Comparison of ENCODE assay signal across 10 cellular contexts in genomic region chr2:20600756-20601325, GRCh38. TPM values are rescaled to one million over a fixed set of nuclear protein-coding genes. Genes with fewer than 3 reads are reported as not detected.
DNase-seq lines count a peak whose midpoint lies in the region; ATAC-seq, FAIRE-seq and TF ChIP-seq lines count a peak whose summit lies in the region.
"Had no signal": no experiment of that assay in that cellular context is flagged by ENCODE, and none has a peak within 500 bp of the region (broad histone marks: within the 10 kb centered on the region; RNA-seq: fewer than 3 reads in every experiment).

No MANE protein-coding gene starts in this region.

- H3K4me1 ChIP-seq in ACC112 (ENCODE audit: control insufficient read depth, insufficient read depth, low read length, unreplicated experiment) (peaks cover 56% of the 10 kb centered on the region), MM.1S (ENCODE audit: low read length) (peaks cover 17% of the 10 kb centered on the region), lower lobe of right lung (peaks cover 67% of the 10 kb centered on the region)

- no peak overlapping the region for H3K4me2 ChIP-seq in MM.1S (ENCODE audit: low read depth, low read length)

- no peak for DNase-seq in MM.1S
- peak; percentile 66 for DNase-seq in choroid plexus epithelial cell (ENCODE audit: low read depth)
- DNase-seq in lower lobe of right lung: no peak
- no peak for DNase-seq in NCI-H524 treated with DMSO at 0.1 percent for 48 hours (lab: John Stamatoyannopoulos, UW)
- no peak for DNase-seq in AG08396 (ENCODE audit: low spot score)
- no peak for DNase-seq in GM19239 (ENCODE audit: insufficient read length, low spot score)
- DNase-seq: activated CD4-positive, alpha-beta T cell treated with anti-CD3 and anti-CD28 coated beads for 48 hours; NCI-H774 had no signal

- H3K9me3 ChIP-seq in MM.1S (replicated peaks; ENCODE audit: insufficient read depth, low read length): no peaks in the 10 kb centered on the region
- no peaks in the 10 kb centered on the region for H3K9me3 ChIP-seq in lower lobe of right lung

- peak overlapping the region; percentile 25; the same call in 1 of the 2 replicates for H3K27ac ChIP-seq in ACC112 (ENCODE audit: low read depth, low read length)
- no peak overlapping the region for H3K27ac ChIP-seq in MM.1S (ENCODE audit: low read length)
- H3K27ac ChIP-seq in lower lobe of right lung: peak overlapping the region; percentile 51

- H3F3A ChIP-seq in MM.1S (ENCODE audit: insufficient read depth, low read length): peaks cover 11% of the 10 kb centered on the region

- no peak overlapping the region for H3K9ac ChIP-seq in MM.1S (ENCODE audit: low read length)

- H3K36me3 ChIP-seq in ACC112 (ENCODE audit: insufficient read depth, low read length) (no peaks in the 10 kb centered on the region), MM.1S (replicated peaks; ENCODE audit: insufficient read depth, low read length) (no peaks in the 10 kb centered on the region), lower lobe of right lung (no peaks in the 10 kb centered on the region)

- H3K4me3 ChIP-seq in ACC112 (ENCODE audit: low read depth, low read length): no peak overlapping the region
- no peak overlapping the region for H3K4me3 ChIP-seq in MM.1S (ENCODE audit: low read length)
- no peak overlapping the region for H3K4me3 ChIP-seq in choroid plexus epithelial cell (ENCODE audit: low read depth, low read length)
- H3K4me3 ChIP-seq in lower lobe of right lung: no peak overlapping the region

- TF ChIP-seq CTCF in MM.1S (IDR thresholded peaks at IDR 0.05; ENCODE audit: low read length): peak; percentile 28; the same call in 1 of the 2 replicates
- TF ChIP-seq CTCF in choroid plexus epithelial cell (conservative IDR thresholded peaks at IDR 0.05; ENCODE audit: low read depth, low read length): peak; percentile 51
- peak; percentile 37 for TF ChIP-seq CTCF in lower lobe of right lung (IDR thresholded peaks at IDR 0.05)

- H3K27me3 ChIP-seq in ACC112 (ENCODE audit: insufficient read depth, low read length) (no peaks in the 10 kb centered on the region), MM.1S (replicated peaks; ENCODE audit: insufficient read depth, low read length) (no peaks in the 10 kb centered on the region), lower lobe of right lung (ENCODE audit: low read depth) (no peaks in the 10 kb centered on the region)

- H2AFZ ChIP-seq in ACC112 (ENCODE audit: low read length, unreplicated experiment): peak overlapping the region; percentile 21
- no peak overlapping the region for H2AFZ ChIP-seq in MM.1S (ENCODE audit: low read length)

- no peak for FAIRE-seq in GM19239 (lab: Jason Lieb, UNC)

- no peak for ATAC-seq in lower lobe of right lung
- no peak for ATAC-seq in GM21381 (IDR thresholded peaks at IDR 0.05; ENCODE audit: unreplicated experiment)

- no peaks in the 10 kb centered on the region for H3K79me2 ChIP-seq in ACC112 (ENCODE audit: control insufficient read depth, insufficient read depth, low read length, unreplicated experiment)
- H3K79me2 ChIP-seq in MM.1S (ENCODE audit: low read length): no peaks in the 10 kb centered on the region

- H3K9me2 ChIP-seq in MM.1S (replicated peaks; ENCODE audit: insufficient read depth, low read length): no peaks in the 10 kb centered on the region

- no peaks in the 10 kb centered on the region for H4K20me1 ChIP-seq in MM.1S (ENCODE audit: insufficient read depth, low read length)

- intact Hi-C loops in lower lobe of right lung (cut with DNase I): no loop called here

RNA-seq across cellular contexts. Expression of gene HS1BP3, which starts 50.1 kb away (rescaled TPM):
- 39.9 TPM for total RNA-seq in lower lobe of right lung
